ENCODE assay signal across 8 cellular contexts in the genomic region with DNA sequence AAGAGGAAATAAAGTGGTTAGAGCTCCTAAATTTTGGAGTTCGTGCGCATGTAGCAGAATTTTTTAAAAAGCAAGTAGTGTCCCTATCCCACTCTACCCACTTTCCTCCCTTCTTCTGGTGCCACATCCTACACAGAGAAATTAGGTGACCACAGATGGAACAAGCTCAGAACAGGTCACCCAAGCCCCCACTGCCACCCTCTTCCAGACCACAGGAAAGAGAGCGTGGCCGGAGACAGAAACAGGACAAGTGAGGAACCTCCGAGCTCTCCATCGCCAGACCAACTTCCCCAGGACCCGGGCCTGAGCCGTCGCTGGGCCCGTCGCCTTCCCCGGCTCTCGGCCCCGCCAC. TPM values are rescaled to one million over a fixed set of nuclear protein-coding genes. Genes with fewer than 3 reads are reported as not detected.
DNase-seq lines count a peak whose midpoint lies in the region; ATAC-seq and TF ChIP-seq lines count a peak whose summit lies in the region.

No MANE protein-coding gene starts in this region.

- TF ChIP-seq CTCF in activated B cell treated with CpG ODN at 0.5 μM for 24 hours (IDR thresholded peaks at IDR 0.05), result no peak

- H3K27ac Mint-ChIP-seq in stimulated activated naive CD8-positive, alpha-beta T cell treated with anti-CD3 and anti-CD28 coated beads, Interleukin-15, Interleukin-2, amounts not matched to agents 100 ng/mL and 50 ng/mL, for 24 hours, result peak overlapping the region; percentile 86
- peak overlapping the region; percentile 95 for H3K27ac Mint-ChIP-seq in activated B cell treated with CpG ODN at 0.5 μM for 24 hours

- H3K4me1 ChIP-seq in iPS-15b (ENCODE audit: control insufficient read depth, insufficient read depth, low read length) (no peaks in the 10 kb centered on the region), stomach smooth muscle (ENCODE audit: control insufficient read depth, insufficient read depth, low read length) (peaks cover 24% of the 10 kb centered on the region)

- no peak for ATAC-seq in stimulated activated naive CD8-positive, alpha-beta T cell treated with anti-CD3 and anti-CD28 coated beads, Interleukin-15, Interleukin-2, amounts not matched to agents 100 U/mL and 50 U/mL, for 24 hours
- no peak for ATAC-seq in activated B cell treated with CpG ODN at 0.5 μM for 24 hours (ENCODE audit: low read depth)

- H3K36me3 ChIP-seq in iPS-15b (ENCODE audit: control insufficient read depth, insufficient read depth, low read length) (no peaks in the 10 kb centered on the region), stomach smooth muscle (ENCODE audit: control insufficient read depth in 2 of 2, insufficient read depth in 2 of 2, low read length in 2 of 2) (no peaks in the 10 kb centered on the region)

- no peaks in the 10 kb centered on the region for H3K27me3 Mint-ChIP-seq in stimulated activated naive CD8-positive, alpha-beta T cell treated with anti-CD3 and anti-CD28 coated beads, Interleukin-15, Interleukin-2, amounts not matched to agents 100 ng/mL and 50 ng/mL, for 24 hours
- no peaks in the 10 kb centered on the region for H3K27me3 Mint-ChIP-seq in activated B cell treated with CpG ODN at 0.5 μM for 24 hours

- H3K9me3 Mint-ChIP-seq in stimulated activated naive CD8-positive, alpha-beta T cell treated with anti-CD3 and anti-CD28 coated beads, Interleukin-15, Interleukin-2, amounts not matched to agents 100 ng/mL and 50 ng/mL, for 24 hours, result no peaks in the 10 kb centered on the region
- no peaks in the 10 kb centered on the region for H3K9me3 Mint-ChIP-seq in activated B cell treated with CpG ODN at 0.5 μM for 24 hours

- intact Hi-C loops in activated B cell treated with CpG ODN at 0.5 μM for 24 hours (cut with micrococcal nuclease), result loop anchor here (1.0 to 5.0 kb wide), 9 partner anchors 45 to 774 kb away; a partner anchor contains a TSS

- DNase-seq in stimulated activated naive CD8-positive, alpha-beta T cell treated with anti-CD3 and anti-CD28 coated beads, Interleukin-15, Interleukin-2, amounts not matched to agents 100 U/mL and 50 U/mL, for 24 hours, result no peak
- no peak for DNase-seq in activated B cell treated with CpG ODN at 0.5 μM for 24 hours
- no peak for DNase-seq in nucleus accumbens (lab: John Stamatoyannopoulos, UW)
- no peak for DNase-seq in NCI-H1930 (lab: John Stamatoyannopoulos, UW)
- no peak for DNase-seq in H4 (ENCODE audit: low spot score)

- CTCF ChIA-PET in activated B cell treated with CpG ODN at 0.5 μM for 24 hours (lab: Charles Lee), result interaction anchor here (0.9 to 4.4 kb wide), 2 partner anchors 23 to 70 kb away, joined by 3 to 32 read pairs; no protein-coding TSS in a partner anchor

- H3K4me1 Mint-ChIP-seq in stimulated activated naive CD8-positive, alpha-beta T cell treated with anti-CD3 and anti-CD28 coated beads, Interleukin-15, Interleukin-2, amounts not matched to agents 100 ng/mL and 50 ng/mL, for 24 hours (ENCODE audit: low read depth), result peaks cover 53% of the 10 kb centered on the region
- H3K4me1 Mint-ChIP-seq in activated B cell treated with CpG ODN at 0.5 μM for 24 hours, result peaks cover 31% of the 10 kb centered on the region

- peak overlapping the region; percentile 98 for H3K27ac ChIP-seq in stomach smooth muscle (ENCODE audit: low read length)

- H3K9me3 ChIP-seq in iPS-15b (ENCODE audit: control insufficient read depth, insufficient read depth, low read length) (no peaks in the 10 kb centered on the region), stomach smooth muscle (ENCODE audit: control insufficient read depth in 2 of 2, low read length in 2 of 2) (no peaks in the 10 kb centered on the region)

- H3K27me3 ChIP-seq in iPS-15b (ENCODE audit: control insufficient read depth, insufficient read depth, low read length) (peaks cover 3% of the 10 kb centered on the region), stomach smooth muscle (ENCODE audit: control insufficient read depth in 1 of 2, insufficient read depth in 2 of 2, low read length in 2 of 2) (no peaks in the 10 kb centered on the region)

- peak overlapping the region; percentile 86 for H3K4me3 ChIP-seq in iPS-15b (ENCODE audit: low read depth, low read length)
- H3K4me3 ChIP-seq in stomach smooth muscle (ENCODE audit: low read length in 2 of 2), result peak overlapping the region; percentile 88 to 96

- peaks cover 26% of the 10 kb centered on the region for H3K36me3 Mint-ChIP-seq in stimulated activated naive CD8-positive, alpha-beta T cell treated with anti-CD3 and anti-CD28 coated beads, Interleukin-15, Interleukin-2, amounts not matched to agents 100 ng/mL and 50 ng/mL, for 24 hours (ENCODE audit: low read depth)
- peaks cover 13% of the 10 kb centered on the region for H3K36me3 Mint-ChIP-seq in activated B cell treated with CpG ODN at 0.5 μM for 24 hours (ENCODE audit: low read depth)

- H3K9ac ChIP-seq in iPS-15b (ENCODE audit: low read depth, low read length) (peak overlapping the region; percentile 56), stomach smooth muscle (ENCODE audit: low read length in 2 of 2) (peak overlapping the region; percentile 90 to 98)

- POLR2A ChIA-PET in activated B cell treated with CpG ODN at 0.5 μM for 24 hours (lab: Charles Lee), result interaction anchor here (0.7 to 2.9 kb wide), 6 partner anchors 22 to 615 kb away, joined by 3 to 12 read pairs (median 6); no protein-coding TSS in a partner anchor

- H3K4me3 Mint-ChIP-seq in stimulated activated naive CD8-positive, alpha-beta T cell treated with anti-CD3 and anti-CD28 coated beads, Interleukin-15, Interleukin-2, amounts not matched to agents 100 ng/mL and 50 ng/mL, for 24 hours, result peak overlapping the region; percentile 94
- peak overlapping the region; percentile 91 for H3K4me3 Mint-ChIP-seq in activated B cell treated with CpG ODN at 0.5 μM for 24 hours

RNA-seq across cellular contexts. Expression of a gene that starts 0.4 kb away (rescaled TPM):
- total RNA-seq in activated B cell treated with CpG ODN at 0.5 μM for 24 hours, result 31.9 and 36.5 TPM in 2 replicates
- 32.8 and 34.9 TPM in 2 replicates for total RNA-seq in H4 (2014; rRNA removed; shearing (Covaris generic))
